ENCODE assay signal across 7 cellular contexts in the genomic region with DNA sequence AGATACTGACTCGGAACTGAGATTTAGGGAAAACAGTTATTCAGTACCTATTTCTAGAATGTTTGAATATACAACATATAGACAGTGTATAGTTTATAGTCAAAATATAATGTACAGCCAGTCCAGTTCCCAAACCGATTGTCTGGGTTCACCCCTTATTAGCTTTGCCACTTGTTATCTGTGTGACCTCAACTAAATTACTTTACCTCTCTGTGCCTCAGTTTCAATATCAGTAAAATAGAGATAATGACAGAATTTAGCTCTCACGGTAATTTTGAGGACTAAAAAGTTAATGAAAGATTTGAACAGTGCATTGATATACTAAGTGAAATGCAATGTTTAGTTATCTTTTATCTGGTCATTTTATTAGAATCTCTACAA. TPM values are rescaled to one million over a fixed set of nuclear protein-coding genes. Genes with fewer than 3 reads are reported as not detected.
A peak's percentile ranks its signal among the peaks of the same experiment; 100 is the strongest.
DNase-seq lines count a peak whose midpoint lies in the region; ATAC-seq and TF ChIP-seq lines count a peak whose summit lies in the region.

No MANE protein-coding gene starts in this region.

- CTCF ChIA-PET in HCT116 (lab: Charles Lee) = no interaction called here
- CTCF ChIA-PET in activated CD4-positive, alpha-beta memory T cell treated with anti-CD3 and anti-CD28 coated beads, Interleukin-2, amount 10 ng/mL, durations not matched to agents 7 days and 5 days (lab: Charles Lee) = interaction anchor here (1.0 to 1.6 kb wide), 2 partner anchors 29 to 46 kb away, joined by 3 to 6 read pairs; no protein-coding TSS in a partner anchor

- H3K79me2 ChIP-seq in HCT116 (ENCODE audit: insufficient read depth, low read length) = peaks cover 42% of the 10 kb centered on the region

- no peaks in the 10 kb centered on the region for H3K9me2 ChIP-seq in HCT116 (ENCODE audit: insufficient read depth)

- peak overlapping the region; percentile 11 for H2AFZ ChIP-seq in HCT116 (ENCODE audit: low read depth, low read length, poor library complexity, severe bottlenecking)

- TF ChIP-seq CTCF in HCT116 (IDR thresholded peaks at IDR 0.05 in 2 of 3, conservative IDR thresholded peaks at IDR 0.05 in 1 of 3; ENCODE audit: borderline replicate concordance in 1 of 3, insufficient read depth in 1 of 3, low read depth in 2 of 3, low read length in 2 of 3) = no peak

- no peaks in the 10 kb centered on the region for H3K27me3 ChIP-seq in HCT116 (ENCODE audit: insufficient read depth, low read length)
- H3K27me3 ChIP-seq in right cardiac atrium (ENCODE audit: control insufficient read depth, insufficient read depth) = no peaks in the 10 kb centered on the region

- no peaks in the 10 kb centered on the region for H3K9me3 ChIP-seq in HCT116 (ENCODE audit: control insufficient read depth in 1 of 2, insufficient read depth in 1 of 2, low read depth in 1 of 2, low read length in 2 of 2)
- H3K9me3 ChIP-seq in right cardiac atrium (ENCODE audit: control insufficient read depth, low read length) = no peaks in the 10 kb centered on the region

- peaks cover 18 to 29% of the 10 kb centered on the region in 2 experiments for H3K4me1 ChIP-seq in HCT116 (ENCODE audit: control insufficient read depth in 1 of 2, insufficient read depth in 2 of 2, low read length in 2 of 2)
- no peaks in the 10 kb centered on the region for H3K4me1 ChIP-seq in right cardiac atrium (ENCODE audit: control insufficient read depth, insufficient read depth, low read length)

- H3K27me3 Mint-ChIP-seq in activated CD4-positive, alpha-beta memory T cell treated with anti-CD3 and anti-CD28 coated beads, Interleukin-2, amount 10 ng/mL, durations not matched to agents 7 days and 5 days = peaks cover 4% of the 10 kb centered on the region

- peak overlapping the region; percentile 100 for H3K4me3 Mint-ChIP-seq in activated CD4-positive, alpha-beta memory T cell treated with anti-CD3 and anti-CD28 coated beads, Interleukin-2, amount 10 ng/mL, durations not matched to agents 7 days and 5 days
- H3K4me3 Mint-ChIP-seq in stimulated activated effector memory CD8-positive, alpha-beta T cell treated with anti-CD3 and anti-CD28 coated beads, Interleukin-12 subunit alpha, Interleukin-12 subunit beta, amount 100 ng/mL, for 72 hours = peak overlapping the region; percentile 99

- H3K36me3 Mint-ChIP-seq in activated CD4-positive, alpha-beta memory T cell treated with anti-CD3 and anti-CD28 coated beads, Interleukin-2, amount 10 ng/mL, durations not matched to agents 7 days and 5 days (ENCODE audit: low read depth) = peaks cover 17% of the 10 kb centered on the region
- H3K36me3 Mint-ChIP-seq in stimulated activated effector memory CD8-positive, alpha-beta T cell treated with anti-CD3 and anti-CD28 coated beads, Interleukin-12 subunit alpha, Interleukin-12 subunit beta, amount 100 ng/mL, for 72 hours = peaks cover 42% of the 10 kb centered on the region

- H3K36me3 ChIP-seq in HCT116 (ENCODE audit: control insufficient read depth in 1 of 2, insufficient read depth in 2 of 2, low read length in 2 of 2) = peaks cover 0 to 2% of the 10 kb centered on the region in 2 experiments; a peak in 2 of 4 replicates

- H3K9me3 Mint-ChIP-seq in activated CD4-positive, alpha-beta memory T cell treated with anti-CD3 and anti-CD28 coated beads, Interleukin-2, amount 10 ng/mL, durations not matched to agents 7 days and 5 days = no peaks in the 10 kb centered on the region
- no peaks in the 10 kb centered on the region for H3K9me3 Mint-ChIP-seq in stimulated activated effector memory CD8-positive, alpha-beta T cell treated with anti-CD3 and anti-CD28 coated beads, Interleukin-12 subunit alpha, Interleukin-12 subunit beta, amount 100 ng/mL, for 72 hours

- peak overlapping the region; percentile 84 for H3K27ac Mint-ChIP-seq in activated CD4-positive, alpha-beta memory T cell treated with anti-CD3 and anti-CD28 coated beads, Interleukin-2, amount 10 ng/mL, durations not matched to agents 7 days and 5 days
- H3K27ac Mint-ChIP-seq in stimulated activated effector memory CD8-positive, alpha-beta T cell treated with anti-CD3 and anti-CD28 coated beads, Interleukin-12 subunit alpha, Interleukin-12 subunit beta, amount 100 ng/mL, for 72 hours = peak overlapping the region; percentile 90

- H3K4me3 ChIP-seq in HCT116 (replicated peaks in 1 of 2; ENCODE audit: low read depth in 1 of 2, low read length in 2 of 2) (peak overlapping the region; percentile 85 to 97), right cardiac atrium (ENCODE audit: low read length) (peak overlapping the region; percentile 59)

- peak overlapping the region; percentile 83 for H3K9ac ChIP-seq in HCT116 (ENCODE audit: low read length)

- no peak for DNase-seq in HCT116 (ENCODE audit: low read depth, low spot score)
- no peak for DNase-seq in activated CD4-positive, alpha-beta memory T cell treated with anti-CD3 and anti-CD28 coated beads, Interleukin-2, amount 10 ng/mL, durations not matched to agents 7 days and 5 days
- no peak for DNase-seq in right cardiac atrium
- DNase-seq in stimulated activated effector memory CD8-positive, alpha-beta T cell treated with anti-CD3 and anti-CD28 coated beads, Interleukin-12 subunit alpha, Interleukin-12 subunit beta, amount 100 ng/mL, for 72 hours (ENCODE audit: low spot score in 2 of 2) = no peak
- DNase-seq in stimulated activated CD4-positive, alpha-beta T cell treated with anti-CD3 and anti-CD28 coated beads, Interleukin-4, amount 100 ng/mL, for 1 hour = no peak
- DNase-seq in COR-L47 (lab: John Stamatoyannopoulos, UW) = no peak

- H4K20me1 ChIP-seq in HCT116 (ENCODE audit: insufficient read depth) = peaks cover 8% of the 10 kb centered on the region; the same call in 1 of the 2 replicates

- TSS peak; percentile 89 for BruUV-seq in HCT116 (replicated peaks; lab: Mats Ljungman, UMichigan)

- RAD21 ChIA-PET in HCT116 (lab: Charles Lee; ENCODE audit: low non-redundant PET in 1 of 2, low total read pairs in 2 of 2, uncharacterized antibody in 2 of 2, unreplicated experiment in 2 of 2) = no interaction called here

- 59% methylated on average over 3 of the region's 3 CpGs for WGBS in right cardiac atrium

- POLR2A ChIA-PET in HCT116 (lab: Charles Lee) = interaction anchor here (0.7 to 2.2 kb wide), 5 partner anchors 9 to 23 kb away, joined by 3 to 7 read pairs (median 5); a partner anchor contains a TSS
- POLR2A ChIA-PET in activated CD4-positive, alpha-beta memory T cell treated with anti-CD3 and anti-CD28 coated beads, Interleukin-2, amount 10 ng/mL, durations not matched to agents 7 days and 5 days (lab: Charles Lee) = interaction anchor here (0.6 to 3.1 kb wide), 11 partner anchors 10 to 676 kb away, joined by 3 to 24 read pairs (median 6); partner anchors contain the start of genes NPC1, RBBP8 and RMC1

- TF ChIP-seq RAD21 in HCT116 (IDR thresholded peaks at IDR 0.05; ENCODE audit: low read depth) = no peak

- intact Hi-C loops in HCT116 (cut with micrococcal nuclease) (loop anchor here (2.0 kb wide), 1 partner anchor 134 kb away; the partner anchor contains the start of gene NPC1), right cardiac atrium (cut with DNase I) (no loop called here)

- H3K4me1 Mint-ChIP-seq in activated CD4-positive, alpha-beta memory T cell treated with anti-CD3 and anti-CD28 coated beads, Interleukin-2, amount 10 ng/mL, durations not matched to agents 7 days and 5 days = peaks cover 49% of the 10 kb centered on the region
- peaks cover 29% of the 10 kb centered on the region for H3K4me1 Mint-ChIP-seq in stimulated activated effector memory CD8-positive, alpha-beta T cell treated with anti-CD3 and anti-CD28 coated beads, Interleukin-12 subunit alpha, Interleukin-12 subunit beta, amount 100 ng/mL, for 72 hours

- H3K27ac ChIP-seq in HCT116 (ENCODE audit: low read depth, low read length) (peak overlapping the region; percentile 70), right cardiac atrium (ENCODE audit: low read length) (no peak overlapping the region)

- no peak for TF ChIP-seq POLR2A in HCT116 (IDR thresholded peaks at IDR 0.05; ENCODE audit: borderline replicate concordance, extremely low read depth, insufficient read depth, insufficient read length)

- ATAC-seq in HCT116 = no peak
- ATAC-seq in right cardiac atrium = no peak
- no peak for ATAC-seq in stimulated activated effector memory CD8-positive, alpha-beta T cell treated with anti-CD3 and anti-CD28 coated beads, Interleukin-12 subunit alpha, Interleukin-12 subunit beta, amount 100 ng/mL, for 72 hours
- no peak for ATAC-seq in HG03097 (IDR thresholded peaks at IDR 0.05; ENCODE audit: low FRiP score, unreplicated experiment)

- H3K4me2 ChIP-seq in HCT116 (ENCODE audit: low read length) = peak overlapping the region; percentile 89

TF ChIP-seq in HCT116, 20 proteins besides CTCF, POLR2A, EP300 and RAD21:
- TF ChIP-seq POLR2AphosphoS5 (IDR thresholded peaks at IDR 0.05; ENCODE audit: low read depth, low read length) (no peak), ZFX (IDR thresholded peaks at IDR 0.05) (no peak), CBX3 (IDR thresholded peaks at IDR 0.05; ENCODE audit: low read depth) (no peak), ATF3 (IDR thresholded peaks at IDR 0.05) (no peak), EGR1 (IDR thresholded peaks at IDR 0.05; ENCODE audit: low read depth) (no peak), FOSL1 (IDR thresholded peaks at IDR 0.05; ENCODE audit: low read depth) (no peak), YY1 (IDR thresholded peaks at IDR 0.05; ENCODE audit: extremely low read depth, insufficient replicate concordance, low read depth, low read length) (no peak), SP1 (IDR thresholded peaks at IDR 0.05; ENCODE audit: low read depth) (no peak; the same call in 1 of the 2 replicates), SRF (IDR thresholded peaks at IDR 0.05; ENCODE audit: low read depth) (no peak)
- TF ChIP-seq, protein P1, sequence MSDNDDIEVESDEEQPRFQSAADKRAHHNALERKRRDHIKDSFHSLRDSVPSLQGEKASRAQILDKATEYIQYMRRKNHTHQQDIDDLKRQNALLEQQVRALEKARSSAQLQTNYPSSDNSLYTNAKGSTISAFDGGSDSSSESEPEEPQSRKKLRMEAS (IDR thresholded peaks at IDR 0.05) = no peak

RNA-seq across cellular contexts. Expression of gene RIOK3, which starts 0.8 kb away (rescaled TPM):
- total RNA-seq in HCT116 (2021; ENCODE audit: unreplicated experiment) = 42.5 TPM
- polyA plus RNA-seq in HCT116 (2012) = 46.4 and 54.2 TPM in 2 replicates
- 10 to 100 TPM; 68.3 to 74.8 TPM for total RNA-seq in activated CD4-positive, alpha-beta memory T cell treated with anti-CD3 and anti-CD28 coated beads, Interleukin-2, amount 10 ng/mL, durations not matched to agents 7 days and 5 days
- total RNA-seq in right cardiac atrium = 10 to 100 TPM; 49.0 to 52.3 (median 50.8) TPM
- 31.3 TPM for polyA plus RNA-seq in right cardiac atrium

RNA-seq across cellular contexts. Expression of gene RMC1, which starts 51.0 kb away (rescaled TPM):
- total RNA-seq in HCT116 (2021; ENCODE audit: unreplicated experiment) (38.4 TPM), right cardiac atrium (10 to 100 TPM; 12.2 to 14.6 (median 13.8) TPM)
- 23.8 and 30.7 TPM in 2 replicates for polyA plus RNA-seq in HCT116 (2012)
- 10 to 100 TPM; 54.9 to 55.9 TPM for total RNA-seq in activated CD4-positive, alpha-beta memory T cell treated with anti-CD3 and anti-CD28 coated beads, Interleukin-2, amount 10 ng/mL, durations not matched to agents 7 days and 5 days
- polyA plus RNA-seq in right cardiac atrium = 17.6 TPM
